In the genomic region with DNA sequence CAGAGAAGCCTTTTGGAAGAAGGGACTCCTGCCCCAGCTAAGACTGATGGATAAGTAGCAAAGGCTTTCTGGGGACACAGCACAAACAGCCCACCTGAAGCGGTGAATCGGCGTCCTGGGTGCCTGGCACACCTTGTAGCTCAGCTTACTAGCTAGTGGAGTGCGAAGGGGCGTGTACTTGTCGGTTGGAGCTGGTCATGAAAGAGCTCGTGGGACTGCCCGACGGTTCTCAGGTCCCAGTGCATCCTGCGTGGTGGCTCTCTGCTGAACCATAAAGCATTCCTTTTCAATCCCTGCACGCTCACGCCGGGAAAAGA, we compare ENCODE assay signal across 8 cellular contexts. TPM values are rescaled to one million over a fixed set of nuclear protein-coding genes. Genes with fewer than 3 reads are reported as not detected.
A peak's percentile ranks its signal among the peaks of the same experiment; 100 is the strongest.
DNase-seq lines count a peak whose midpoint lies in the region; ATAC-seq and TF ChIP-seq lines count a peak whose summit lies in the region.

No MANE protein-coding gene starts in this region.

- in situ Hi-C loops in GM18951 (cut with MboI; ENCODE audit: low sequenced_read_pairs, unreplicated experiment): no loop called here

- POLR2A ChIA-PET in BJ (lab: Charles Lee): interaction anchor here (0.6 kb wide), 1 partner anchor 60 kb away, joined by 3 read pairs; no protein-coding TSS in a partner anchor

- H3K4me3 ChIP-seq in BJ (ENCODE audit: low read depth, low read length) (peak overlapping the region; percentile 73), skin epidermis (peak overlapping the region; percentile 58 to 96 (median 92))

- TF ChIP-seq CTCF in BJ (IDR thresholded peaks at IDR 0.05; ENCODE audit: insufficient read depth, low read depth, low read length): no peak

- peaks cover 16% of the 10 kb centered on the region for H3K4me1 Mint-ChIP-seq in T-helper 17 cell

- H3K27me3 ChIP-seq in BJ (ENCODE audit: control insufficient read depth, insufficient read depth, low read length): no peaks in the 10 kb centered on the region; the same call in 1 of the 2 replicates

- H3K9me3 ChIP-seq in T-helper 17 cell (ENCODE audit: control insufficient read depth, low read length, poor library complexity, severe bottlenecking): no peaks in the 10 kb centered on the region

- CTCF ChIA-PET in BJ (lab: Yijun Ruan, JAX): interaction anchor here (1.2 to 6.0 kb wide), 3 partner anchors 10 to 53 kb away, joined by 4 to 45 read pairs (median 4); no protein-coding TSS in a partner anchor

- intact Hi-C loops in left cardiac atrium (cut with DNase I): loop anchor here in 1 of 2 donors (10.0 kb wide), 1 partner anchor 340 kb away; no protein-coding TSS in a partner anchor

- H3K4me3 Mint-ChIP-seq in T-helper 17 cell: no peak overlapping the region

- H3K27me3 Mint-ChIP-seq in T-helper 17 cell: peaks cover 15% of the 10 kb centered on the region

- DNase-seq in BJ (ENCODE audit: low read depth) (no peak), T-helper 17 cell (no peak), left cardiac atrium (no peak), mesenteric fat pad (ENCODE audit: low spot score) (no peak)
- DNase-seq in activated effector memory CD4-positive, alpha-beta T cell treated with Interleukin-2 at 50 U/mL for 16 hours: no peak

- ATAC-seq in HG03135 (IDR thresholded peaks at IDR 0.05; ENCODE audit: unreplicated experiment): peak; percentile 34
- peak; percentile 52 for ATAC-seq in T-helper 17 cell
- peak; percentile 8 to 49 for ATAC-seq in left cardiac atrium

- H3K27ac Mint-ChIP-seq in T-helper 17 cell: no peak overlapping the region

- peaks cover 3% of the 10 kb centered on the region for H3K36me3 Mint-ChIP-seq in T-helper 17 cell (ENCODE audit: low read depth)

- no peaks in the 10 kb centered on the region for H3K36me3 ChIP-seq in BJ (ENCODE audit: control insufficient read depth, insufficient read depth, low read length)

- TF ChIP-seq POLR2A in GM18951 (IDR thresholded peaks at IDR 0.05; ENCODE audit: extremely low read depth, insufficient read depth, insufficient read length): peak; percentile 12

- peak overlapping the region in 20 of 21 experiments; percentile 57 to 97 (median 92) for H3K27ac ChIP-seq in skin epidermis

RNA-seq across cellular contexts. Expression of a gene that starts 0.7 kb away (rescaled TPM):
- polyA plus RNA-seq in BJ (2011; rRNA removed): 8.2 and 10.7 TPM in 2 replicates
- polyA minus RNA-seq in BJ (2011; rRNA and poly(A)+ RNA removed): 8.8 and 13.3 TPM in 2 replicates
- total RNA-seq in T-helper 17 cell: 10 to 100 TPM; 25.2 to 29.8 TPM
- 10 to 100 TPM; 13.9 to 17.7 TPM for total RNA-seq in left cardiac atrium
- total RNA-seq in mesenteric fat pad: 80.4 TPM

RNA-seq across cellular contexts. Expression of a gene that starts 45.7 kb away (rescaled TPM):
- 1.1 and 2.6 TPM in 2 replicates for polyA plus RNA-seq in BJ (2011; rRNA removed)
- polyA minus RNA-seq in BJ (2011; rRNA and poly(A)+ RNA removed): 0.51 and 1.3 TPM in 2 replicates
- total RNA-seq in T-helper 17 cell (1 to 10 TPM in 1 of 2 donors, under 1 TPM in 1; 0.55 to 1.2 TPM), left cardiac atrium (100 to 1,000 TPM in 1 of 2 donors, 10 to 100 TPM in 1; 81.2 to 131 TPM), mesenteric fat pad (337 TPM)

Comparison
In these comparisons a context has a peak if more than half of its experiments do, and no peak if none do; other contexts are left out.
1. RNA of a gene that starts 45.7 kb away (total RNA-seq): 337 TPM in mesenteric fat pad (single experiment) and 81.2 to 131 TPM in left cardiac atrium; 0.55 to 1.2 TPM in T-helper 17 cell; every median in the first group is over 10 times any median in the second.
2. Peak in every context shown above with its lines, with median percentiles within 50 percentile points of each other: ATAC-seq.